In genomic region chr10:125824736-125825135, GRCh38 we compare ENCODE assay signal across 9 cellular contexts. TPM values are rescaled to one million over a fixed set of nuclear protein-coding genes. Genes with fewer than 3 reads are reported as not detected.
DNase-seq lines count a peak whose midpoint lies in the region; ATAC-seq and TF ChIP-seq lines count a peak whose summit lies in the region.
"Had no signal": no experiment of that assay in that cellular context is flagged by ENCODE, and none has a peak within 500 bp of the region (broad histone marks: within the 10 kb centered on the region; RNA-seq: fewer than 3 reads in every experiment).

No MANE protein-coding gene starts in this region.

- H3K4me3 ChIP-seq in left ventricle myocardium inferior (peak overlapping the region; percentile 98), SJCRH30 (peak overlapping the region; percentile 96), iPS-18a (ENCODE audit: low read length) (peak overlapping the region; percentile 97), upper lobe of right lung (peak overlapping the region; percentile 98)

- H3K4me1 ChIP-seq in left ventricle myocardium inferior (peaks cover 62% of the 10 kb centered on the region), SJCRH30 (peaks cover 15% of the 10 kb centered on the region), iPS-18a (ENCODE audit: control insufficient read depth, low read depth, low read length) (peaks cover 5% of the 10 kb centered on the region), upper lobe of right lung (peaks cover 27% of the 10 kb centered on the region)

- peak overlapping the region; percentile 90 for H3K9ac ChIP-seq in iPS-18a (ENCODE audit: low read length)

- H3K27ac ChIP-seq in left ventricle myocardium inferior (replicated peaks): no peak overlapping the region
- peak overlapping the region; percentile 99 for H3K27ac ChIP-seq in SJCRH30
- no peak overlapping the region for H3K27ac ChIP-seq in iPS-18a (ENCODE audit: low read length)
- no peak overlapping the region for H3K27ac ChIP-seq in upper lobe of right lung

- H3K36me3 ChIP-seq in left ventricle myocardium inferior (peaks cover 32% of the 10 kb centered on the region), SJCRH30 (peaks cover 49% of the 10 kb centered on the region), iPS-18a (ENCODE audit: control insufficient read depth, low read depth, low read length) (peaks cover 40% of the 10 kb centered on the region), upper lobe of right lung (peaks cover 31% of the 10 kb centered on the region)

- intact Hi-C loops in left ventricle myocardium inferior (cut with micrococcal nuclease): no loop called here
- intact Hi-C loops in left cardiac atrium (cut with DNase I): no loop called here
- intact Hi-C loops in upper lobe of right lung (cut with DNase I): no loop called here

- no peaks in the 10 kb centered on the region for H3K9me3 ChIP-seq in left ventricle myocardium inferior (replicated peaks)
- no peaks in the 10 kb centered on the region for H3K9me3 ChIP-seq in SJCRH30 (replicated peaks)
- no peaks in the 10 kb centered on the region for H3K9me3 ChIP-seq in iPS-18a (ENCODE audit: control insufficient read depth, low read depth, low read length)
- H3K9me3 ChIP-seq in upper lobe of right lung: no peaks in the 10 kb centered on the region

- DNase-seq in left ventricle myocardium inferior (no peak), left cardiac atrium (no peak), SJCRH30 (peak in 1 of 2 experiments; percentile 6), upper lobe of right lung (no peak), NCI-H748 treated with DMSO at 0.1 percent for 48 hours (lab: John Stamatoyannopoulos, UW) (no peak), SHP77 treated with DMSO at 0.1 percent for 48 hours (lab: John Stamatoyannopoulos, UW) (no peak)
- DNase-seq in activated CD4-positive, CD25-positive, alpha-beta regulatory T cell (lab: John Stamatoyannopoulos, UW): no peak
- DNase-seq: KBM-7 had no signal

- no peak for TF ChIP-seq CTCF in left ventricle myocardium inferior (IDR thresholded peaks at IDR 0.05; ENCODE audit: borderline replicate concordance)
- no peak for TF ChIP-seq CTCF in upper lobe of right lung (IDR thresholded peaks at IDR 0.05)

- H3K27me3 ChIP-seq in left ventricle myocardium inferior (ENCODE audit: low read depth) (no peaks in the 10 kb centered on the region), SJCRH30 (no peaks in the 10 kb centered on the region), iPS-18a (ENCODE audit: control insufficient read depth, insufficient read depth, low read length) (no peaks in the 10 kb centered on the region), upper lobe of right lung (no peaks in the 10 kb centered on the region)

- ATAC-seq in left cardiac atrium (no peak), upper lobe of right lung (no peak)

RNA-seq across cellular contexts. Expression of gene BCCIP, which starts 1.4 kb away (rescaled TPM):
- total RNA-seq in left ventricle myocardium inferior (45.1 TPM), left cardiac atrium (10 to 100 TPM; 34.8 to 51.1 TPM), upper lobe of right lung (36.9 TPM)
- 151 and 175 TPM in 2 replicates for total RNA-seq in SJCRH30 (2014; rRNA removed; shearing (Covaris generic))

RNA-seq across cellular contexts. Expression of gene UROS, which starts 1.7 kb away (rescaled TPM):
- total RNA-seq in left ventricle myocardium inferior (80.4 TPM), left cardiac atrium (10 to 100 TPM; 59.5 to 68.5 TPM), upper lobe of right lung (34.2 TPM)
- total RNA-seq in SJCRH30 (2014; rRNA removed; shearing (Covaris generic)): 40.3 and 41.0 TPM in 2 replicates

RNA-seq across cellular contexts. Expression of gene MMP21, which starts 49.1 kb away (rescaled TPM):
- not detected for total RNA-seq in left ventricle myocardium inferior
- total RNA-seq in left cardiac atrium: under 1 TPM; 0.34 to 0.38 TPM
- 0.10 TPM in 1 of 2 replicates, not detected in the other for total RNA-seq in SJCRH30 (2014; rRNA removed; shearing (Covaris generic))
- not detected for total RNA-seq in upper lobe of right lung

RNA-seq across cellular contexts. Expression of gene DHX32, which starts 56.4 kb away (rescaled TPM):
- 46.4 TPM for total RNA-seq in left ventricle myocardium inferior
- 10 to 100 TPM; 37.1 to 39.7 TPM for total RNA-seq in left cardiac atrium
- 33.8 and 35.7 TPM in 2 replicates for total RNA-seq in SJCRH30 (2014; rRNA removed; shearing (Covaris generic))
- 35.1 TPM for total RNA-seq in upper lobe of right lung
